Comparison of ENCODE assay signal across 1 cellular context in genomic region chr5:65867509-65868195, GRCh38.
TF ChIP-seq lines count a peak whose summit lies in the region.

No MANE protein-coding gene starts in this region.

TF ChIP-seq in HEK293, 187 proteins besides CTCF, POLR2A, EP300 and RAD21 (continued from another document):
- TF ChIP-seq, protein P1, sequence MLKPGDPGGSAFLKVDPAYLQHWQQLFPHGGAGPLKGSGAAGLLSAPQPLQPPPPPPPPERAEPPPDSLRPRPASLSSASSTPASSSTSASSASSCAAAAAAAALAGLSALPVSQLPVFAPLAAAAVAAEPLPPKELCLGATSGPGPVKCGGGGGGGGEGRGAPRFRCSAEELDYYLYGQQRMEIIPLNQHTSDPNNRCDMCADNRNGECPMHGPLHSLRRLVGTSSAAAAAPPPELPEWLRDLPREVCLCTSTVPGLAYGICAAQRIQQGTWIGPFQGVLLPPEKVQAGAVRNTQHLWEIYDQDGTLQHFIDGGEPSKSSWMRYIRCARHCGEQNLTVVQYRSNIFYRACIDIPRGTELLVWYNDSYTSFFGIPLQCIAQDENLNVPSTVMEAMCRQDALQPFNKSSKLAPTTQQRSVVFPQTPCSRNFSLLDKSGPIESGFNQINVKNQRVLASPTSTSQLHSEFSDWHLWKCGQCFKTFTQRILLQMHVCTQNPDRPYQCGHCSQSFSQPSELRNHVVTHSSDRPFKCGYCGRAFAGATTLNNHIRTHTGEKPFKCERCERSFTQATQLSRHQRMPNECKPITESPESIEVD (tag by site-specific recombination; IDR thresholded peaks at IDR 0.05): peak; percentile 18; the same call in 1 of the 2 replicates
- TF ChIP-seq, protein P2, sequence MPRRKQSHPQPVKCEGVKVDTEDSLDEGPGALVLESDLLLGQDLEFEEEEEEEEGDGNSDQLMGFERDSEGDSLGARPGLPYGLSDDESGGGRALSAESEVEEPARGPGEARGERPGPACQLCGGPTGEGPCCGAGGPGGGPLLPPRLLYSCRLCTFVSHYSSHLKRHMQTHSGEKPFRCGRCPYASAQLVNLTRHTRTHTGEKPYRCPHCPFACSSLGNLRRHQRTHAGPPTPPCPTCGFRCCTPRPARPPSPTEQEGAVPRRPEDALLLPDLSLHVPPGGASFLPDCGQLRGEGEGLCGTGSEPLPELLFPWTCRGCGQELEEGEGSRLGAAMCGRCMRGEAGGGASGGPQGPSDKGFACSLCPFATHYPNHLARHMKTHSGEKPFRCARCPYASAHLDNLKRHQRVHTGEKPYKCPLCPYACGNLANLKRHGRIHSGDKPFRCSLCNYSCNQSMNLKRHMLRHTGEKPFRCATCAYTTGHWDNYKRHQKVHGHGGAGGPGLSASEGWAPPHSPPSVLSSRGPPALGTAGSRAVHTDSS (tag by site-specific recombination; IDR thresholded peaks at IDR 0.05): no peak
- TF ChIP-seq ZNF555 (tag by site-specific recombination; conservative IDR thresholded peaks at IDR 0.05) (no peak), ZNF658 (tag by site-specific recombination; IDR thresholded peaks at IDR 0.05) (no peak), ZNF777 (tag by site-specific recombination; IDR thresholded peaks at IDR 0.05; ENCODE audit: borderline replicate concordance) (no peak), ZNF423 (tag by site-specific recombination; IDR thresholded peaks at IDR 0.05) (no peak), ZNF549 (tag by site-specific recombination; IDR thresholded peaks at IDR 0.05) (no peak), SCRT1 (tag by site-specific recombination; IDR thresholded peaks at IDR 0.05; ENCODE audit: borderline replicate concordance) (no peak), OSR2 (tag by site-specific recombination; IDR thresholded peaks at IDR 0.05) (no peak), ZNF133 (tag by site-specific recombination; IDR thresholded peaks at IDR 0.05) (no peak), ZNF184 (tag by site-specific recombination; IDR thresholded peaks at IDR 0.05) (no peak), ZNF548 (tag by site-specific recombination; IDR thresholded peaks at IDR 0.05) (no peak)
- TF ChIP-seq, protein P3, sequence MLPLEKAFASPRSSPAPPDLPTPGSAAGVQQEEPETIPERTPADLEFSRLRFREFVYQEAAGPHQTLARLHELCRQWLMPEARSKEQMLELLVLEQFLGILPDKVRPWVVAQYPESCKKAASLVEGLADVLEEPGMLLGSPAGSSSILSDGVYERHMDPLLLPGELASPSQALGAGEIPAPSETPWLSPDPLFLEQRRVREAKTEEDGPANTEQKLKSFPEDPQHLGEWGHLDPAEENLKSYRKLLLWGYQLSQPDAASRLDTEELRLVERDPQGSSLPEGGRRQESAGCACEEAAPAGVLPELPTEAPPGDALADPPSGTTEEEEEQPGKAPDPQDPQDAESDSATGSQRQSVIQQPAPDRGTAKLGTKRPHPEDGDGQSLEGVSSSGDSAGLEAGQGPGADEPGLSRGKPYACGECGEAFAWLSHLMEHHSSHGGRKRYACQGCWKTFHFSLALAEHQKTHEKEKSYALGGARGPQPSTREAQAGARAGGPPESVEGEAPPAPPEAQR (tag by site-specific recombination; IDR thresholded peaks at IDR 0.05): no peak
